ENCODE assay signal across 22 cellular contexts in genomic region chr12:76679778-76680177, GRCh38.
DNase-seq lines count a peak whose midpoint lies in the region; ATAC-seq and TF ChIP-seq lines count a peak whose summit lies in the region.
"Had no signal": no experiment of that assay in that cellular context is flagged by ENCODE, and none has a peak within 500 bp of the region (broad histone marks: within the 10 kb centered on the region; RNA-seq: fewer than 3 reads in every experiment).

No MANE protein-coding gene starts in this region.

- peak overlapping the region; percentile 61 for H3K27ac Mint-ChIP-seq in chondrocyte (ENCODE audit: unreplicated experiment)
- H3K27ac Mint-ChIP-seq: CD4-positive, alpha-beta T cell; T-helper 17 cell had no signal

- no peak overlapping the region for H2AFZ ChIP-seq in smooth muscle cell (ENCODE audit: low read depth)

- no peak overlapping the region for H3K4me3 ChIP-seq in smooth muscle cell
- H3K4me3 ChIP-seq: Peyer's patch had no signal

- no peaks in the 10 kb centered on the region for H3K27me3 ChIP-seq in smooth muscle cell (ENCODE audit: low read depth)
- H3K27me3 ChIP-seq: BE2C, Peyer's patch had no signal

- H3K4me3 Mint-ChIP-seq in chondrocyte (ENCODE audit: unreplicated experiment): no peak overlapping the region
- H3K4me3 Mint-ChIP-seq: CD4-positive, alpha-beta T cell; T-helper 17 cell had no signal

- WGBS in smooth muscle cell (ENCODE audit: low lambda C conversion rate): 89% methylated on average over 1 of the region's 1 CpG

- no peaks in the 10 kb centered on the region for H3K4me1 ChIP-seq in smooth muscle cell (ENCODE audit: low read depth)
- H3K4me1 ChIP-seq: BE2C, Peyer's patch had no signal

- H3K36me3 Mint-ChIP-seq in chondrocyte (ENCODE audit: low read depth): no peaks in the 10 kb centered on the region

- H3K4me2 ChIP-seq in smooth muscle cell: no peak overlapping the region

- H3K36me3 ChIP-seq in smooth muscle cell (ENCODE audit: low read depth): no peaks in the 10 kb centered on the region
- H3K36me3 ChIP-seq: BE2C, Peyer's patch had no signal

- no peaks in the 10 kb centered on the region for H3K9me3 ChIP-seq in smooth muscle cell (replicated peaks; ENCODE audit: low read depth)
- H3K9me3 ChIP-seq: BE2C, Peyer's patch had no signal

- no peaks in the 10 kb centered on the region for H3K27me3 Mint-ChIP-seq in chondrocyte (ENCODE audit: low read depth)
- H3K27me3 Mint-ChIP-seq: CD4-positive, alpha-beta T cell had no signal

- peak; percentile 36 for DNase-seq in NCI-H748 (lab: John Stamatoyannopoulos, UW; ENCODE audit: unreplicated experiment)
- DNase-seq in NCI-H748 treated with DMSO at 0.1 percent for 48 hours (lab: John Stamatoyannopoulos, UW): no peak
- peak; percentile 58 for DNase-seq in NCI-H226
- no peak for DNase-seq in chondrocyte (ENCODE audit: low spot score)
- no peak for DNase-seq in smooth muscle cell (lab: John Stamatoyannopoulos, UW; ENCODE audit: unreplicated experiment)
- no peak for DNase-seq in COR-L47 (lab: John Stamatoyannopoulos, UW)
- DNase-seq: 8988T; BE2C; Calu3; CD4-positive, alpha-beta T cell; DMS79; HCEC 1CT; Karpas-422; NCI-H1105; NCI-H187 treated with DMSO at 0.1 percent for 48 hours; NCI-H2171; NCI-H446 treated with DMSO at 0.1 percent for 48 hours; Peyer's patch; T-helper 17 cell had no signal

- no peak overlapping the region for H3K9ac ChIP-seq in smooth muscle cell (ENCODE audit: low read depth)

- ATAC-seq in HG03039 (IDR thresholded peaks at IDR 0.05; ENCODE audit: unreplicated experiment): no peak
- no peak for ATAC-seq in HG02759 (IDR thresholded peaks at IDR 0.05; ENCODE audit: unreplicated experiment)
- ATAC-seq: Right ventricle myocardium inferior, T-helper 17 cell had no signal

- H4K20me1 ChIP-seq in smooth muscle cell (ENCODE audit: low read depth): no peaks in the 10 kb centered on the region

- peaks cover 5% of the 10 kb centered on the region for H3F3A ChIP-seq in smooth muscle cell (ENCODE audit: low read depth)

- peak overlapping the region; percentile 46 for H3K27ac ChIP-seq in smooth muscle cell (ENCODE audit: low read depth)
- H3K27ac ChIP-seq: Peyer's patch had no signal

- peaks cover 5% of the 10 kb centered on the region for H3K9me3 Mint-ChIP-seq in chondrocyte (ENCODE audit: low read depth)
- H3K9me3 Mint-ChIP-seq: CD4-positive, alpha-beta T cell had no signal

- H3K79me2 ChIP-seq in smooth muscle cell (ENCODE audit: low read depth): no peaks in the 10 kb centered on the region

- H3K4me1 Mint-ChIP-seq in chondrocyte (ENCODE audit: low read depth): peaks cover 26% of the 10 kb centered on the region
- H3K4me1 Mint-ChIP-seq: T-helper 17 cell had no signal

- TF ChIP-seq CTCF in chondrocyte (IDR thresholded peaks at IDR 0.05): no peak
- TF ChIP-seq CTCF in smooth muscle cell (IDR thresholded peaks at IDR 0.05; ENCODE audit: borderline replicate concordance, insufficient read depth, poor library complexity, severe bottlenecking): no peak

Comparison
In these comparisons a context has a peak if more than half of its experiments do, and no peak if none do; other contexts are left out.
1. DNase-seq: peak in NCI-H748 (single experiment) and NCI-H226 (single experiment); none in NCI-H748 treated with DMSO at 0.1 percent for 48 hours (single experiment), chondrocyte (single experiment), smooth muscle cell (single experiment) and COR-L47 (single experiment).